1 cellular context compared by ENCODE assay signal in the genomic region with DNA sequence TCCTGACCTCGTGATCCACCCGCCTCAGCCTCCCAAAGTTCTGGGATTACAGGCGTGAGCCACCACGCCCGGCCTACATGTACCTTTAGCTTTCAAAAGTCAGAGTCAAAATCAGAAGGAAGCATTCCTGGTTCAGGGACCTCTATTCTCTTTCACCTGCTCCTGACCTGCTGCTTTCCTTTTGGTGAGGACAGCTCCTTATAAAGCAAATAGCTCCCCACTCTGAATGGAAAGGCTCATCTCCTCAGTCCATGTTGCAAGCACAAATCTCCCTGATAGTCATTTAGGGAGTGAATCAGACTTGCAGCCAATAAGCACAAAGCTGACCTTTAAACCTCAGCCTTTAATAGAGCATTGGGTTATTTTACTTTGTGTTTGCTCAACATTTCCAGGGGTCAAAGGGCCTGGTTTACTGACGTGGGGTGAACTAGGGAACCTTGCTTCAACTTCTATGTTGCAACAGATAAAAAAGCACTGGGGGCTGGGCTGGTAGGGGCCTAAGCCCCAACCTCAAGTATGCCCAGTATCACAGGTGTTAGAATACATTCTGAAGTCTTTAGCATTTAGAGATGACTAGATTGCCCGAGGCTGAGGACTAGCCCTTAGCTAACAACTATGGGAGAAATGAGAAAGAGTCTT.
TF ChIP-seq lines count a peak whose summit lies in the region.

No MANE protein-coding gene starts in this region.

TF ChIP-seq in HepG2, 621 proteins besides CTCF, POLR2A, EP300 and RAD21 (continued from another document and continues in another):
- TF ChIP-seq, protein P1, sequence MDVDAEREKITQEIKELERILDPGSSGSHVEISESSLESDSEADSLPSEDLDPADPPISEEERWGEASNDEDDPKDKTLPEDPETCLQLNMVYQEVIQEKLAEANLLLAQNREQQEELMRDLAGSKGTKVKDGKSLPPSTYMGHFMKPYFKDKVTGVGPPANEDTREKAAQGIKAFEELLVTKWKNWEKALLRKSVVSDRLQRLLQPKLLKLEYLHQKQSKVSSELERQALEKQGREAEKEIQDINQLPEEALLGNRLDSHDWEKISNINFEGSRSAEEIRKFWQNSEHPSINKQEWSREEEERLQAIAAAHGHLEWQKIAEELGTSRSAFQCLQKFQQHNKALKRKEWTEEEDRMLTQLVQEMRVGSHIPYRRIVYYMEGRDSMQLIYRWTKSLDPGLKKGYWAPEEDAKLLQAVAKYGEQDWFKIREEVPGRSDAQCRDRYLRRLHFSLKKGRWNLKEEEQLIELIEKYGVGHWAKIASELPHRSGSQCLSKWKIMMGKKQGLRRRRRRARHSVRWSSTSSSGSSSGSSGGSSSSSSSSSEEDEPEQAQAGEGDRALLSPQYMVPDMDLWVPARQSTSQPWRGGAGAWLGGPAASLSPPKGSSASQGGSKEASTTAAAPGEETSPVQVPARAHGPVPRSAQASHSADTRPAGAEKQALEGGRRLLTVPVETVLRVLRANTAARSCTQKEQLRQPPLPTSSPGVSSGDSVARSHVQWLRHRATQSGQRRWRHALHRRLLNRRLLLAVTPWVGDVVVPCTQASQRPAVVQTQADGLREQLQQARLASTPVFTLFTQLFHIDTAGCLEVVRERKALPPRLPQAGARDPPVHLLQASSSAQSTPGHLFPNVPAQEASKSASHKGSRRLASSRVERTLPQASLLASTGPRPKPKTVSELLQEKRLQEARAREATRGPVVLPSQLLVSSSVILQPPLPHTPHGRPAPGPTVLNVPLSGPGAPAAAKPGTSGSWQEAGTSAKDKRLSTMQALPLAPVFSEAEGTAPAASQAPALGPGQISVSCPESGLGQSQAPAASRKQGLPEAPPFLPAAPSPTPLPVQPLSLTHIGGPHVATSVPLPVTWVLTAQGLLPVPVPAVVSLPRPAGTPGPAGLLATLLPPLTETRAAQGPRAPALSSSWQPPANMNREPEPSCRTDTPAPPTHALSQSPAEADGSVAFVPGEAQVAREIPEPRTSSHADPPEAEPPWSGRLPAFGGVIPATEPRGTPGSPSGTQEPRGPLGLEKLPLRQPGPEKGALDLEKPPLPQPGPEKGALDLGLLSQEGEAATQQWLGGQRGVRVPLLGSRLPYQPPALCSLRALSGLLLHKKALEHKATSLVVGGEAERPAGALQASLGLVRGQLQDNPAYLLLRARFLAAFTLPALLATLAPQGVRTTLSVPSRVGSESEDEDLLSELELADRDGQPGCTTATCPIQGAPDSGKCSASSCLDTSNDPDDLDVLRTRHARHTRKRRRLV (CRISPR knock-in tag; IDR thresholded peaks at IDR 0.05), result no peak
- TF ChIP-seq GABPB1 (CRISPR knock-in tag; IDR thresholded peaks at IDR 0.05), result no peak; the same call in 1 of the 2 replicates
- TF ChIP-seq BHLHE40 (IDR thresholded peaks at IDR 0.05; ENCODE audit: low read length), result no peak
- TF ChIP-seq, protein P2, sequence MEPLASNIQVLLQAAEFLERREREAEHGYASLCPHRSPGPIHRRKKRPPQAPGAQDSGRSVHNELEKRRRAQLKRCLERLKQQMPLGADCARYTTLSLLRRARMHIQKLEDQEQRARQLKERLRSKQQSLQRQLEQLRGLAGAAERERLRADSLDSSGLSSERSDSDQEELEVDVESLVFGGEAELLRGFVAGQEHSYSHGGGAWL (CRISPR knock-in tag; IDR thresholded peaks at IDR 0.05), result no peak
- TF ChIP-seq ZNF780A (CRISPR knock-in tag; IDR thresholded peaks at IDR 0.05), result peak; percentile 38; the same call in 1 of the 2 replicates
- TF ChIP-seq FOXM1 (CRISPR knock-in tag; IDR thresholded peaks at IDR 0.05), result no peak
- TF ChIP-seq POLR2G (IDR thresholded peaks at IDR 0.05; ENCODE audit: low read depth, low read length), result peak; percentile 93
- peak; percentile 88 for TF ChIP-seq BRD4 (CRISPR knock-in tag; IDR thresholded peaks at IDR 0.05)
- TF ChIP-seq, protein P3, sequence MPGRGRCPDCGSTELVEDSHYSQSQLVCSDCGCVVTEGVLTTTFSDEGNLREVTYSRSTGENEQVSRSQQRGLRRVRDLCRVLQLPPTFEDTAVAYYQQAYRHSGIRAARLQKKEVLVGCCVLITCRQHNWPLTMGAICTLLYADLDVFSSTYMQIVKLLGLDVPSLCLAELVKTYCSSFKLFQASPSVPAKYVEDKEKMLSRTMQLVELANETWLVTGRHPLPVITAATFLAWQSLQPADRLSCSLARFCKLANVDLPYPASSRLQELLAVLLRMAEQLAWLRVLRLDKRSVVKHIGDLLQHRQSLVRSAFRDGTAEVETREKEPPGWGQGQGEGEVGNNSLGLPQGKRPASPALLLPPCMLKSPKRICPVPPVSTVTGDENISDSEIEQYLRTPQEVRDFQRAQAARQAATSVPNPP (CRISPR knock-in tag; IDR thresholded peaks at IDR 0.05), result peak; percentile 67; the same call in 1 of the 2 replicates
- no peak for TF ChIP-seq NFKB2 (CRISPR knock-in tag; IDR thresholded peaks at IDR 0.05; ENCODE audit: borderline replicate concordance)
- TF ChIP-seq ZNF776 (CRISPR knock-in tag; IDR thresholded peaks at IDR 0.05), result no peak
- no peak for TF ChIP-seq ARNT2 (CRISPR knock-in tag; IDR thresholded peaks at IDR 0.05; ENCODE audit: low read depth)
- 0 out of 2 replicates have a peak, but pooled peaks have one; percentile 38 for TF ChIP-seq KLF6 (CRISPR knock-in tag; IDR thresholded peaks at IDR 0.05)
- no peak for TF ChIP-seq FOXA1 (IDR thresholded peaks at IDR 0.05)
- peak; percentile 85 for TF ChIP-seq FOXA1 (CRISPR knock-in tag; IDR thresholded peaks at IDR 0.05)
- no peak for TF ChIP-seq MTA3 (CRISPR knock-in tag; IDR thresholded peaks at IDR 0.05)
- TF ChIP-seq ZNF883 (CRISPR knock-in tag; IDR thresholded peaks at IDR 0.05; ENCODE audit: not compliant biosample characterization), result no peak
- peak; percentile 70 for TF ChIP-seq ZNF614 (CRISPR knock-in tag; IDR thresholded peaks at IDR 0.05; ENCODE audit: borderline replicate concordance)
- TF ChIP-seq NFYB (CRISPR knock-in tag; IDR thresholded peaks at IDR 0.05), result peak; percentile 54
- TF ChIP-seq, protein P4, sequence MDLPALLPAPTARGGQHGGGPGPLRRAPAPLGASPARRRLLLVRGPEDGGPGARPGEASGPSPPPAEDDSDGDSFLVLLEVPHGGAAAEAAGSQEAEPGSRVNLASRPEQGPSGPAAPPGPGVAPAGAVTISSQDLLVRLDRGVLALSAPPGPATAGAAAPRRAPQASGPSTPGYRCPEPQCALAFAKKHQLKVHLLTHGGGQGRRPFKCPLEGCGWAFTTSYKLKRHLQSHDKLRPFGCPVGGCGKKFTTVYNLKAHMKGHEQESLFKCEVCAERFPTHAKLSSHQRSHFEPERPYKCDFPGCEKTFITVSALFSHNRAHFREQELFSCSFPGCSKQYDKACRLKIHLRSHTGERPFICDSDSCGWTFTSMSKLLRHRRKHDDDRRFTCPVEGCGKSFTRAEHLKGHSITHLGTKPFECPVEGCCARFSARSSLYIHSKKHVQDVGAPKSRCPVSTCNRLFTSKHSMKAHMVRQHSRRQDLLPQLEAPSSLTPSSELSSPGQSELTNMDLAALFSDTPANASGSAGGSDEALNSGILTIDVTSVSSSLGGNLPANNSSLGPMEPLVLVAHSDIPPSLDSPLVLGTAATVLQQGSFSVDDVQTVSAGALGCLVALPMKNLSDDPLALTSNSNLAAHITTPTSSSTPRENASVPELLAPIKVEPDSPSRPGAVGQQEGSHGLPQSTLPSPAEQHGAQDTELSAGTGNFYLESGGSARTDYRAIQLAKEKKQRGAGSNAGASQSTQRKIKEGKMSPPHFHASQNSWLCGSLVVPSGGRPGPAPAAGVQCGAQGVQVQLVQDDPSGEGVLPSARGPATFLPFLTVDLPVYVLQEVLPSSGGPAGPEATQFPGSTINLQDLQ (CRISPR knock-in tag; IDR thresholded peaks at IDR 0.05), result no peak
- TF ChIP-seq ZNF674 (CRISPR knock-in tag; IDR thresholded peaks at IDR 0.05; ENCODE audit: low read depth), result no peak
- TF ChIP-seq ZNF354B (CRISPR knock-in tag; IDR thresholded peaks at IDR 0.05), result no peak
- peak; percentile 80; the same call in 1 of the 2 replicates for TF ChIP-seq FOXK1 (CRISPR knock-in tag; IDR thresholded peaks at IDR 0.05; ENCODE audit: borderline replicate concordance, low read depth)
- no peak for TF ChIP-seq ZNF143 (CRISPR knock-in tag; IDR thresholded peaks at IDR 0.05)
- no peak for TF ChIP-seq FOXK2 (IDR thresholded peaks at IDR 0.05)
- TF ChIP-seq, protein P5, sequence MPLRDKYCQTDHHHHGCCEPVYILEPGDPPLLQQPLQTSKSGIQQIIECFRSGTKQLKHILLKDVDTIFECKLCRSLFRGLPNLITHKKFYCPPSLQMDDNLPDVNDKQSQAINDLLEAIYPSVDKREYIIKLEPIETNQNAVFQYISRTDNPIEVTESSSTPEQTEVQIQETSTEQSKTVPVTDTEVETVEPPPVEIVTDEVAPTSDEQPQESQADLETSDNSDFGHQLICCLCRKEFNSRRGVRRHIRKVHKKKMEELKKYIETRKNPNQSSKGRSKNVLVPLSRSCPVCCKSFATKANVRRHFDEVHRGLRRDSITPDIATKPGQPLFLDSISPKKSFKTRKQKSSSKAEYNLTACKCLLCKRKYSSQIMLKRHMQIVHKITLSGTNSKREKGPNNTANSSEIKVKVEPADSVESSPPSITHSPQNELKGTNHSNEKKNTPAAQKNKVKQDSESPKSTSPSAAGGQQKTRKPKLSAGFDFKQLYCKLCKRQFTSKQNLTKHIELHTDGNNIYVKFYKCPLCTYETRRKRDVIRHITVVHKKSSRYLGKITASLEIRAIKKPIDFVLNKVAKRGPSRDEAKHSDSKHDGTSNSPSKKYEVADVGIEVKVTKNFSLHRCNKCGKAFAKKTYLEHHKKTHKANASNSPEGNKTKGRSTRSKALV (CRISPR knock-in tag; IDR thresholded peaks at IDR 0.05), result peak; percentile 68; the same call in 1 of the 2 replicates
- TF ChIP-seq, protein P6, sequence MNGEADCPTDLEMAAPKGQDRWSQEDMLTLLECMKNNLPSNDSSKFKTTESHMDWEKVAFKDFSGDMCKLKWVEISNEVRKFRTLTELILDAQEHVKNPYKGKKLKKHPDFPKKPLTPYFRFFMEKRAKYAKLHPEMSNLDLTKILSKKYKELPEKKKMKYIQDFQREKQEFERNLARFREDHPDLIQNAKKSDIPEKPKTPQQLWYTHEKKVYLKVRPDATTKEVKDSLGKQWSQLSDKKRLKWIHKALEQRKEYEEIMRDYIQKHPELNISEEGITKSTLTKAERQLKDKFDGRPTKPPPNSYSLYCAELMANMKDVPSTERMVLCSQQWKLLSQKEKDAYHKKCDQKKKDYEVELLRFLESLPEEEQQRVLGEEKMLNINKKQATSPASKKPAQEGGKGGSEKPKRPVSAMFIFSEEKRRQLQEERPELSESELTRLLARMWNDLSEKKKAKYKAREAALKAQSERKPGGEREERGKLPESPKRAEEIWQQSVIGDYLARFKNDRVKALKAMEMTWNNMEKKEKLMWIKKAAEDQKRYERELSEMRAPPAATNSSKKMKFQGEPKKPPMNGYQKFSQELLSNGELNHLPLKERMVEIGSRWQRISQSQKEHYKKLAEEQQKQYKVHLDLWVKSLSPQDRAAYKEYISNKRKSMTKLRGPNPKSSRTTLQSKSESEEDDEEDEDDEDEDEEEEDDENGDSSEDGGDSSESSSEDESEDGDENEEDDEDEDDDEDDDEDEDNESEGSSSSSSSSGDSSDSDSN (CRISPR knock-in tag; IDR thresholded peaks at IDR 0.05), result peak; percentile 59
- TF ChIP-seq ZNF180 (CRISPR knock-in tag; IDR thresholded peaks at IDR 0.05; ENCODE audit: borderline replicate concordance, low read depth), result no peak
- TF ChIP-seq, protein P7, sequence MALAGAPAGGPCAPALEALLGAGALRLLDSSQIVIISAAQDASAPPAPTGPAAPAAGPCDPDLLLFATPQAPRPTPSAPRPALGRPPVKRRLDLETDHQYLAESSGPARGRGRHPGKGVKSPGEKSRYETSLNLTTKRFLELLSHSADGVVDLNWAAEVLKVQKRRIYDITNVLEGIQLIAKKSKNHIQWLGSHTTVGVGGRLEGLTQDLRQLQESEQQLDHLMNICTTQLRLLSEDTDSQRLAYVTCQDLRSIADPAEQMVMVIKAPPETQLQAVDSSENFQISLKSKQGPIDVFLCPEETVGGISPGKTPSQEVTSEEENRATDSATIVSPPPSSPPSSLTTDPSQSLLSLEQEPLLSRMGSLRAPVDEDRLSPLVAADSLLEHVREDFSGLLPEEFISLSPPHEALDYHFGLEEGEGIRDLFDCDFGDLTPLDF (CRISPR knock-in tag; IDR thresholded peaks at IDR 0.05), result no peak
- TF ChIP-seq ZNF253 (CRISPR knock-in tag; IDR thresholded peaks at IDR 0.05; ENCODE audit: borderline replicate concordance), result no peak
- peak; percentile 59; the same call in 1 of the 2 replicates for TF ChIP-seq ZNF12 (CRISPR knock-in tag; IDR thresholded peaks at IDR 0.05)
- no peak for TF ChIP-seq RFX3 (CRISPR knock-in tag; IDR thresholded peaks at IDR 0.05)
- 0 out of 2 replicates have a peak, but pooled peaks have one; percentile 23 for TF ChIP-seq ZSCAN25 (CRISPR knock-in tag; IDR thresholded peaks at IDR 0.05)
- TF ChIP-seq KDM4B (CRISPR knock-in tag; IDR thresholded peaks at IDR 0.05), result peak; percentile 90
- peak; percentile 99 for TF ChIP-seq NR2F1 (CRISPR knock-in tag; IDR thresholded peaks at IDR 0.05)
- TF ChIP-seq, protein P8, sequence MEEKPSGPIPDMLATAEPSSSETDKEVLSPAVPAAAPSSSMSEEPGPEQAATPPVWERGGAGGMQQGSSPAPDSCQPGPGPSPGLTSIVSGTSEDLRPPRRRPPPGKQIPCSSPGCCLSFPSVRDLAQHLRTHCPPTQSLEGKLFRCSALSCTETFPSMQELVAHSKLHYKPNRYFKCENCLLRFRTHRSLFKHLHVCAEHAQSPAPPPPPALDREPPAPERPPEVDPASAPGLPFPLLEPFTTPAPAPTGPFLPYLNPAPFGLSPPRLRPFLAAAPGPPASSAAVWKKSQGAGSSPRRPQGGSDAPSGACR (CRISPR knock-in tag; IDR thresholded peaks at IDR 0.05), result no peak; the same call in 1 of the 2 replicates
- TF ChIP-seq ZNF891 (CRISPR knock-in tag; IDR thresholded peaks at IDR 0.05), result no peak
- TF ChIP-seq ATF7 (IDR thresholded peaks at IDR 0.05), result peak; percentile 57; the same call in 1 of the 2 replicates
- no peak; the same call in 1 of the 2 replicates for TF ChIP-seq ATF7 (CRISPR knock-in tag; IDR thresholded peaks at IDR 0.05)
- TF ChIP-seq TAF15 (IDR thresholded peaks at IDR 0.05; ENCODE audit: low read depth, low read length, poor library complexity, severe bottlenecking), result no peak
- TF ChIP-seq, protein P9, sequence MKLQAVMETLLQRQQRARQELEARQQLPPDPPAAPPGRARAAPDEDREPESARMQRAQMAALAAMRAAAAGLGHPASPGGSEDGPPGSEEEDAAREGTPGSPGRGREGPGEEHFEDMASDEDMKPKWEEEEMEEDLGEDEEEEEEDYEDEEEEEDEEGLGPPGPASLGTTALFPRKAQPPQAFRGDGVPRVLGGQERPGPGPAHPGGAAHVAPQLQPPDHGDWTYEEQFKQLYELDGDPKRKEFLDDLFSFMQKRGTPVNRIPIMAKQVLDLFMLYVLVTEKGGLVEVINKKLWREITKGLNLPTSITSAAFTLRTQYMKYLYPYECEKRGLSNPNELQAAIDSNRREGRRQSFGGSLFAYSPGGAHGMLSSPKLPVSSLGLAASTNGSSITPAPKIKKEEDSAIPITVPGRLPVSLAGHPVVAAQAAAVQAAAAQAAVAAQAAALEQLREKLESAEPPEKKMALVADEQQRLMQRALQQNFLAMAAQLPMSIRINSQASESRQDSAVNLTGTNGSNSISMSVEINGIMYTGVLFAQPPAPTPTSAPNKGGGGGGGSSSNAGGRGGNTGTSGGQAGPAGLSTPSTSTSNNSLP (IDR thresholded peaks at IDR 0.05; ENCODE audit: low read depth, low read length), result peak; percentile 95
